2 cellular contexts compared by ENCODE assay signal in genomic region chr19:19101540-19101939, GRCh38.
TF ChIP-seq lines count a peak whose summit lies in the region.

No MANE protein-coding gene starts in this region.

TF ChIP-seq in H1, 55 proteins besides CTCF, POLR2A, EP300 and RAD21 (continued from another document):
- TF ChIP-seq CHD7 (IDR thresholded peaks at IDR 0.05; ENCODE audit: insufficient replicate concordance, low read length) (no peak), BCL11A (IDR thresholded peaks at IDR 0.05; ENCODE audit: low read depth in 2 of 2, low read length in 2 of 2) (no peak), SP4 (IDR thresholded peaks at IDR 0.05; ENCODE audit: low read length) (no peak), SAP30 (IDR thresholded peaks at IDR 0.05; ENCODE audit: insufficient read depth, insufficient replicate concordance, low read length) (no peak), HDAC2 (IDR thresholded peaks at IDR 0.05; ENCODE audit: borderline replicate concordance in 1 of 2, low read depth in 2 of 2, low read length in 2 of 2) (no peak)

TF ChIP-seq in HepG2, 621 proteins besides CTCF, POLR2A, EP300 and RAD21 (continued from another document):
- TF ChIP-seq HNF1A (IDR thresholded peaks at IDR 0.05; ENCODE audit: low read depth) (no peak), HNF1A (CRISPR knock-in tag; IDR thresholded peaks at IDR 0.05; ENCODE audit: borderline replicate concordance) (no peak), HBP1 (CRISPR knock-in tag; IDR thresholded peaks at IDR 0.05; ENCODE audit: low read depth) (no peak)
- TF ChIP-seq, protein P1, sequence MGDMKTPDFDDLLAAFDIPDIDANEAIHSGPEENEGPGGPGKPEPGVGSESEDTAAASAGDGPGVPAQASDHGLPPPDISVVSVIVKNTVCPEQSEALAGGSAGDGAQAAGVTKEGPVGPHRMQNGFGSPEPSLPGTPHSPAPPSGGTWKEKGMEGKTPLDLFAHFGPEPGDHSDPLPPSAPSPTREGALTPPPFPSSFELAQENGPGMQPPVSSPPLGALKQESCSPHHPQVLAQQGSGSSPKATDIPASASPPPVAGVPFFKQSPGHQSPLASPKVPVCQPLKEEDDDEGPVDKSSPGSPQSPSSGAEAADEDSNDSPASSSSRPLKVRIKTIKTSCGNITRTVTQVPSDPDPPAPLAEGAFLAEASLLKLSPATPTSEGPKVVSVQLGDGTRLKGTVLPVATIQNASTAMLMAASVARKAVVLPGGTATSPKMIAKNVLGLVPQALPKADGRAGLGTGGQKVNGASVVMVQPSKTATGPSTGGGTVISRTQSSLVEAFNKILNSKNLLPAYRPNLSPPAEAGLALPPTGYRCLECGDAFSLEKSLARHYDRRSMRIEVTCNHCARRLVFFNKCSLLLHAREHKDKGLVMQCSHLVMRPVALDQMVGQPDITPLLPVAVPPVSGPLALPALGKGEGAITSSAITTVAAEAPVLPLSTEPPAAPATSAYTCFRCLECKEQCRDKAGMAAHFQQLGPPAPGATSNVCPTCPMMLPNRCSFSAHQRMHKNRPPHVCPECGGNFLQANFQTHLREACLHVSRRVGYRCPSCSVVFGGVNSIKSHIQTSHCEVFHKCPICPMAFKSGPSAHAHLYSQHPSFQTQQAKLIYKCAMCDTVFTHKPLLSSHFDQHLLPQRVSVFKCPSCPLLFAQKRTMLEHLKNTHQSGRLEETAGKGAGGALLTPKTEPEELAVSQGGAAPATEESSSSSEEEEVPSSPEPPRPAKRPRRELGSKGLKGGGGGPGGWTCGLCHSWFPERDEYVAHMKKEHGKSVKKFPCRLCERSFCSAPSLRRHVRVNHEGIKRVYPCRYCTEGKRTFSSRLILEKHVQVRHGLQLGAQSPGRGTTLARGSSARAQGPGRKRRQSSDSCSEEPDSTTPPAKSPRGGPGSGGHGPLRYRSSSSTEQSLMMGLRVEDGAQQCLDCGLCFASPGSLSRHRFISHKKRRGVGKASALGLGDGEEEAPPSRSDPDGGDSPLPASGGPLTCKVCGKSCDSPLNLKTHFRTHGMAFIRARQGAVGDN (CRISPR knock-in tag; IDR thresholded peaks at IDR 0.05): peak; percentile 91
TF ChIP-seq in HepG2: peak in this region for 15.
